20 cellular contexts compared by ENCODE assay signal in the genomic region with DNA sequence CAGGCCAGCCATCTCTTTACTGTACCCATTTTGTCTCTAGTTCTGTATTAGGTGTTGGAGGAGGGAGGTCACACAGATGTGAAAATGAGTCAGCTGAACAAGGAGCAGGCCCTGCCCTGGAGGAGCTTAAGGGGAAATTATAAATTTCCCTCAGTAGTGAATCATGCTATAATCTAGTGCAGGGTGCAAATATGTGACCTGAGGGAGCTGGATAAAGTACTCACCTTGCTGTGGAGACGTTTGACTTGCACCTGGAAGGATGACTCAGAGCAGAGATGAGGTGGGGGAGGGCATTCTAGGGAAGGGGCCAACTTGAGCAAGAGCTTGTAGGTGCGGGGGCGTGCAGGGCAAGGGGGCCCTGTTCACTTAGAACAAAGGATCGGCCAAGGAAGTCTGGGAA.
A peak's percentile ranks its signal among the peaks of the same experiment; 100 is the strongest.
DNase-seq lines count a peak whose midpoint lies in the region; ATAC-seq and TF ChIP-seq lines count a peak whose summit lies in the region.
"Had no signal": no experiment of that assay in that cellular context is flagged by ENCODE, and none has a peak within 500 bp of the region (broad histone marks: within the 10 kb centered on the region; RNA-seq: fewer than 3 reads in every experiment).

No MANE protein-coding gene starts in this region.

- no peak overlapping the region for H3K14ac ChIP-seq in neuronal stem cell (ENCODE audit: low read length)

- no peak overlapping the region for H2BK15ac ChIP-seq in neuronal stem cell (ENCODE audit: low read length)

- H3K4me3 Mint-ChIP-seq in T-helper 17 cell (peak overlapping the region; percentile 43), mesothelial cell of epicardium (no peak overlapping the region)
- H3K4me3 Mint-ChIP-seq: naive thymus-derived CD4-positive, alpha-beta T cell had no signal

- POLR2A ChIA-PET in HCT116 (lab: Charles Lee) = no interaction called here

- no peak overlapping the region for H3K18ac ChIP-seq in neuronal stem cell (ENCODE audit: low read length)

- no peak overlapping the region for H2BK5ac ChIP-seq in neuronal stem cell (ENCODE audit: low read length)

- H3K9me3 ChIP-seq in HCT116 (ENCODE audit: control insufficient read depth in 1 of 2, insufficient read depth in 1 of 2, low read depth in 1 of 2, low read length in 2 of 2) (no peaks in the 10 kb centered on the region), T-helper 17 cell (ENCODE audit: control insufficient read depth, low read length, poor library complexity, severe bottlenecking) (no peaks in the 10 kb centered on the region), fibroblast of lung (ENCODE audit: control insufficient read depth, insufficient read depth, low read depth, low read length) (no peaks in the 10 kb centered on the region), neuronal stem cell (replicated peaks in 1 of 2; ENCODE audit: control insufficient read depth in 2 of 2, insufficient read depth in 1 of 2, low read depth in 1 of 2, low read length in 2 of 2) (peaks cover 7 to 15% of the 10 kb centered on the region in 2 donors)
- H3K9me3 ChIP-seq: adrenal gland, upper lobe of right lung had no signal

- CTCF ChIA-PET in HCT116 (lab: Charles Lee) = no interaction called here

- H3K4me3 ChIP-seq in HCT116 (replicated peaks in 1 of 2; ENCODE audit: low read depth in 1 of 2, low read length in 2 of 2) = no peak overlapping the region
- H3K4me3 ChIP-seq in fibroblast of lung (replicated peaks in 1 of 4; ENCODE audit: control extremely low read depth in 1 of 4, insufficient read depth in 1 of 4, low read depth in 3 of 4, low read length in 4 of 4) = no peak overlapping the region
- no peak overlapping the region for H3K4me3 ChIP-seq in neuronal stem cell (ENCODE audit: low read length in 2 of 2)
- H3K4me3 ChIP-seq: adrenal gland, upper lobe of right lung had no signal

- H3K27me3 Mint-ChIP-seq in T-helper 17 cell = peaks cover 62% of the 10 kb centered on the region
- H3K27me3 Mint-ChIP-seq in mesothelial cell of epicardium (ENCODE audit: low read depth) = no peaks in the 10 kb centered on the region

- H3K4me1 Mint-ChIP-seq in T-helper 17 cell = no peaks in the 10 kb centered on the region
- H3K4me1 Mint-ChIP-seq in mesothelial cell of epicardium = peaks cover 8% of the 10 kb centered on the region
- H3K4me1 Mint-ChIP-seq: naive thymus-derived CD4-positive, alpha-beta T cell had no signal

- no peak overlapping the region for H2BK120ac ChIP-seq in neuronal stem cell (ENCODE audit: low read depth, low read length)

- H3K36me3 ChIP-seq in HCT116 (ENCODE audit: control insufficient read depth in 1 of 2, insufficient read depth in 2 of 2, low read length in 2 of 2) = no peaks in the 10 kb centered on the region
- H3K36me3 ChIP-seq in fibroblast of lung (ENCODE audit: control insufficient read depth, insufficient read depth, low read length) = no peaks in the 10 kb centered on the region
- H3K36me3 ChIP-seq in neuronal stem cell (replicated peaks in 1 of 2; ENCODE audit: control insufficient read depth in 2 of 2, insufficient read depth in 2 of 2, low read length in 2 of 2) = no peaks in the 10 kb centered on the region
- H3K36me3 ChIP-seq: adrenal gland, upper lobe of right lung had no signal

- TF ChIP-seq RAD21 in HCT116 (IDR thresholded peaks at IDR 0.05; ENCODE audit: low read depth) = no peak

- H3K4me1 ChIP-seq in HCT116 (ENCODE audit: control insufficient read depth in 1 of 2, insufficient read depth in 2 of 2, low read length in 2 of 2) (peaks cover 0 to 9% of the 10 kb centered on the region in 2 experiments; a peak in 2 of 4 replicates), fibroblast of lung (ENCODE audit: control insufficient read depth, extremely low read depth, insufficient read depth, low read length) (no peaks in the 10 kb centered on the region), neuronal stem cell (ENCODE audit: control insufficient read depth in 2 of 2, insufficient read depth in 1 of 2, low read depth in 1 of 2, low read length in 2 of 2) (peaks cover 10 to 19% of the 10 kb centered on the region in 2 donors)
- H3K4me1 ChIP-seq: adrenal gland, upper lobe of right lung had no signal

- H3K4ac ChIP-seq in neuronal stem cell (ENCODE audit: low read length) = no peak overlapping the region

- no peaks in the 10 kb centered on the region for H4K20me1 ChIP-seq in HCT116 (ENCODE audit: insufficient read depth)
- H4K20me1 ChIP-seq in fibroblast of lung (ENCODE audit: control insufficient read depth, extremely low read depth, insufficient read depth, low read length) = no peaks in the 10 kb centered on the region

- H3K9ac ChIP-seq in HCT116 (ENCODE audit: low read length) = no peak overlapping the region
- no peak overlapping the region for H3K9ac ChIP-seq in fibroblast of lung (ENCODE audit: insufficient read depth, low read length)
- H3K9ac ChIP-seq in neuronal stem cell (ENCODE audit: low read depth, low read length, poor library complexity) = no peak overlapping the region

- intact Hi-C loops in HCT116 (cut with micrococcal nuclease) = no loop called here

- H4K8ac ChIP-seq in neuronal stem cell (ENCODE audit: low read depth, low read length) = no peak overlapping the region

- H3K79me1 ChIP-seq in neuronal stem cell (ENCODE audit: low read depth, low read length) = no peaks in the 10 kb centered on the region

- BruUV-seq in HCT116 (replicated peaks; lab: Mats Ljungman, UMichigan) = no TSS peak

- no peaks in the 10 kb centered on the region for H3K79me2 ChIP-seq in HCT116 (ENCODE audit: insufficient read depth, low read length)
- H3K79me2 ChIP-seq in fibroblast of lung (ENCODE audit: control insufficient read depth, insufficient read depth, low read length) = no peaks in the 10 kb centered on the region

- H3K27ac ChIP-seq in HCT116 (ENCODE audit: low read depth, low read length) = no peak overlapping the region
- no peak overlapping the region for H3K27ac ChIP-seq in fibroblast of lung (ENCODE audit: insufficient read depth, low read length)
- H3K27ac ChIP-seq in neuronal stem cell (replicated peaks; ENCODE audit: low read length) = no peak overlapping the region
- H3K27ac ChIP-seq: adrenal gland, upper lobe of right lung had no signal

- H3K9me2 ChIP-seq in HCT116 (ENCODE audit: insufficient read depth) = no peaks in the 10 kb centered on the region

- WGBS in neuronal stem cell (ENCODE audit: extremely low coverage in 2 of 2, insufficient read length in 2 of 2, insufficient replicate concordance in 1 of 2), 2 donors = no CpG with 5 or more reads among the region's 4 CpGs

- H3K27ac Mint-ChIP-seq in T-helper 17 cell = no peak overlapping the region
- no peak overlapping the region for H3K27ac Mint-ChIP-seq in mesothelial cell of epicardium
- H3K27ac Mint-ChIP-seq: naive thymus-derived CD4-positive, alpha-beta T cell had no signal

- H3K27me3 ChIP-seq in HCT116 (ENCODE audit: insufficient read depth, low read length) = no peaks in the 10 kb centered on the region
- no peaks in the 10 kb centered on the region for H3K27me3 ChIP-seq in fibroblast of lung (ENCODE audit: control insufficient read depth, insufficient read depth, low read length)
- no peaks in the 10 kb centered on the region for H3K27me3 ChIP-seq in neuronal stem cell (ENCODE audit: control insufficient read depth in 3 of 3, insufficient read depth in 3 of 3, low read depth in 1 of 3, low read length in 3 of 3)
- H3K27me3 ChIP-seq: adrenal gland, upper lobe of right lung had no signal

- RAD21 ChIA-PET in HCT116 (lab: Charles Lee; ENCODE audit: low non-redundant PET in 1 of 2, low total read pairs in 2 of 2, uncharacterized antibody in 2 of 2, unreplicated experiment in 2 of 2) = no interaction called here

- no peak overlapping the region for H4K91ac ChIP-seq in neuronal stem cell (ENCODE audit: low read depth, low read length, poor library complexity)

- TF ChIP-seq CTCF in HCT116 (IDR thresholded peaks at IDR 0.05 in 2 of 3, conservative IDR thresholded peaks at IDR 0.05 in 1 of 3; ENCODE audit: borderline replicate concordance in 1 of 3, insufficient read depth in 1 of 3, low read depth in 2 of 3, low read length in 2 of 3) = no peak
- no peak for TF ChIP-seq CTCF in fibroblast of lung (conservative IDR thresholded peaks at IDR 0.05 in 1 of 2, IDR thresholded peaks at IDR 0.05 in 1 of 2; ENCODE audit: low read depth in 1 of 2, low read length in 2 of 2)
- TF ChIP-seq CTCF in mesothelial cell of epicardium (IDR thresholded peaks at IDR 0.05; ENCODE audit: unreplicated experiment) = no peak

- ATAC-seq in HCT116 (peak; percentile 53; the same call in 1 of the 2 replicates), T-helper 17 cell (no peak), HG03439 (IDR thresholded peaks at IDR 0.05; ENCODE audit: unreplicated experiment) (no peak), HG03280 (IDR thresholded peaks at IDR 0.05; ENCODE audit: unreplicated experiment) (no peak)
- ATAC-seq: naive thymus-derived CD4-positive, alpha-beta T cell; upper lobe of right lung had no signal

- H3K36me3 Mint-ChIP-seq in T-helper 17 cell (ENCODE audit: low read depth) (no peaks in the 10 kb centered on the region), mesothelial cell of epicardium (no peaks in the 10 kb centered on the region)
- H3K36me3 Mint-ChIP-seq: naive thymus-derived CD4-positive, alpha-beta T cell had no signal

- no peak for TF ChIP-seq POLR2A in HCT116 (IDR thresholded peaks at IDR 0.05; ENCODE audit: borderline replicate concordance, extremely low read depth, insufficient read depth, insufficient read length)

- no peak overlapping the region for H3K23ac ChIP-seq in neuronal stem cell (ENCODE audit: low read depth, low read length, poor library complexity)

- H3K4me2 ChIP-seq in HCT116 (ENCODE audit: low read length) (peak overlapping the region; percentile 19), fibroblast of lung (ENCODE audit: extremely low read depth, insufficient read depth, low read length) (no peak overlapping the region), neuronal stem cell (ENCODE audit: insufficient read depth, low read length, poor library complexity, severe bottlenecking) (no peak overlapping the region)

- H3K9me3 Mint-ChIP-seq in mesothelial cell of epicardium = no peaks in the 10 kb centered on the region
- H3K9me3 Mint-ChIP-seq: naive thymus-derived CD4-positive, alpha-beta T cell had no signal

- H2AFZ ChIP-seq in HCT116 (ENCODE audit: low read depth, low read length, poor library complexity, severe bottlenecking) (no peak overlapping the region), fibroblast of lung (ENCODE audit: low read length) (no peak overlapping the region), neuronal stem cell (ENCODE audit: low read length) (no peak overlapping the region)

- peak overlapping the region; percentile 15 for H2AK5ac ChIP-seq in neuronal stem cell (ENCODE audit: low read depth, low read length)

- no peak overlapping the region for H2BK12ac ChIP-seq in neuronal stem cell (ENCODE audit: low read length)

- DNase-seq in HCT116 (ENCODE audit: low read depth, low spot score) (no peak), T-helper 17 cell (no peak), fibroblast of lung (ENCODE audit: low read depth in 2 of 2) (peak; percentile 5 to 76), neuronal stem cell (ENCODE audit: low spot score) (no peak), mesothelial cell of epicardium (ENCODE audit: low spot score in 2 of 2, unreplicated experiment in 2 of 2) (no peak), RKO (ENCODE audit: low spot score) (no peak)
- DNase-seq: activated CD4-positive, alpha-beta T cell treated with anti-CD3 and anti-CD28 coated beads for 1 hour; adrenal gland; AML-193; caudate nucleus; islet precursor cell; mesenchymal stem cell; MM.1S; naive thymus-derived CD4-positive, alpha-beta T cell; NCI-H774; stimulated activated CD4-positive, alpha-beta T cell treated with anti-CD3 and anti-CD28 coated beads, Interleukin-1b, Interleukin-23, amount 100 ng/mL, for 48 hours; stimulated activated naive CD4-positive, alpha-beta T cell treated with Interleukin-2 at 50 U/mL for 16 hours; upper lobe of right lung had no signal

Comparison
In these comparisons a context has a peak if more than half of its experiments do, and no peak if none do; other contexts are left out.
1. DNase-seq: peak in fibroblast of lung (2 of 2); none in HCT116 (single experiment), T-helper 17 cell (0 of 3), neuronal stem cell (single experiment), mesothelial cell of epicardium (0 of 2) and RKO (single experiment).